Comparison of ENCODE assay signal across 9 cellular contexts in the genomic region with DNA sequence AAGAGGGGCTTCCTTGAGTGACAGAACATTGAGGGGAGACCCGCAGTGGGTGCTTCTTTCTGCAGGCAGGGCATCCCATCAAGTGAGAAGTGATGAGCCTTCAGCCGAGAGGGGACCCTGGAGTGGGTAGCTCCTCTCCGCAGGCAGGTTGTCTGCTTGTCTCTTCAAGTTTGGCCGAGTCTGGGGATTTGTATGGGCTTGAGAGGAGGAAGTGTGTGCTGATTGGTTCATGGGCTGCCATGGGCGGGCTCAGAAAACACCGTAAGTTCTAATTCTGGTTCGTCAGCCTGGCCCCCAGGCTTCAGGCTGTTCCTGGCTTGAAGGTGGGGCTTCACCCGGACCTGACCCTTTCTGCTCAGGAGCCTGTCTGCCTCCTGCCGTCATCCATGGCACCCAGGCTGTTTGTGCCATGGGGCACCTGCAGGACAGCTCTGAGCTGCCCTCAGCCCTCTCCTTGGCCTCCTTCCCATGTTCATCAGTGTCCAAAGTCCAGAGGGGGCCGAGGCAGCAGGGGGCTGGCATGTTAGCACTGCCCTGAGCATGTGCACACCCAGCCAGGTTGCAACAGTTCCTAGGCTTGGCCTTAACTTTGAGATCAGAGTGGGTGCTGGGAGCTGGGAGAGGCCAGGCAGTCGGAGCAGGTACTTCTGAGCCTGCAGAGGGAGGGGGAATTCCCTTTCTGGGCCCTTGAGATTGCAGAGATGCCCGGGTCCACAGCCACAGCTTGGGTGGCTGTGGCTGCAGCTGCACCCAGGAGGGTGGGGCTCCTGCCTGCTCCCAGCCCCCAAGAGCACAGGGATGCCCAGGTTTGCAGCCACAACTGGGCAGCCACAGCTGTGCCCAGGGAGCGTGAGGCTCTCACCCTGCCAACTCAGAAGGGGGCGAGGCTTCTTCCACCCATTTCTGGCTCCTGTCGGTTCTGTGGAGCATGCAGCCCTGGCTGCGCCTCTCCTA. TPM values are rescaled to one million over a fixed set of nuclear protein-coding genes. Genes with fewer than 3 reads are reported as not detected.
DNase-seq lines count a peak whose midpoint lies in the region; ATAC-seq and TF ChIP-seq lines count a peak whose summit lies in the region.
"Had no signal": no experiment of that assay in that cellular context is flagged by ENCODE, and none has a peak within 500 bp of the region (broad histone marks: within the 10 kb centered on the region; RNA-seq: fewer than 3 reads in every experiment).

No MANE protein-coding gene starts in this region.

- H3K36me3 ChIP-seq in H7 (replicated peaks; ENCODE audit: control insufficient read depth, insufficient read depth, low read length), result peaks cover 3% of the 10 kb centered on the region
- H3K36me3 ChIP-seq in OCI-LY1 (ENCODE audit: insufficient read depth, low read length), result peaks cover 63% of the 10 kb centered on the region

- H3K4me3 ChIP-seq in H7 (ENCODE audit: insufficient read depth, low read depth, low read length) (no peak overlapping the region), OCI-LY1 (ENCODE audit: low read depth, low read length, poor library complexity, severe bottlenecking) (peak overlapping the region; percentile 39)

- TF ChIP-seq POLR2A in erythroblast (IDR thresholded peaks at IDR 0.05; ENCODE audit: low read length), result no peak

- peak overlapping the region; percentile 52 for H3K4me2 ChIP-seq in OCI-LY1 (ENCODE audit: low read length)

- no peak overlapping the region for H3K27ac Mint-ChIP-seq in activated CD8-positive, alpha-beta memory T cell treated with anti-CD3 and anti-CD28 coated beads, Interleukin-2, amount 10 ng/mL, durations not matched to agents 7 days and 5 days

- H2AFZ ChIP-seq in OCI-LY1 (ENCODE audit: low read length), result no peak overlapping the region

- no peaks in the 10 kb centered on the region for H3K27me3 Mint-ChIP-seq in activated CD8-positive, alpha-beta memory T cell treated with anti-CD3 and anti-CD28 coated beads, Interleukin-2, amount 10 ng/mL, durations not matched to agents 7 days and 5 days

- DNase-seq in H7, result peak; percentile 31
- peak; percentile 34 for DNase-seq in myocyte (ENCODE audit: low read depth)
- DNase-seq in erythroblast (lab: John Stamatoyannopoulos, UW), result no peak
- DNase-seq in activated T-cell treated with anti-CD3 and anti-CD28 coated beads, Interleukin-2, amount 50 U/mL, for 1 hour, result no peak
- DNase-seq in activated CD8-positive, alpha-beta memory T cell treated with anti-CD3 and anti-CD28 coated beads, Interleukin-2, amount 10 ng/mL, durations not matched to agents 7 days and 5 days, result no peak
- DNase-seq: NCI-H526 had no signal

- no peaks in the 10 kb centered on the region for H4K20me1 ChIP-seq in OCI-LY1 (ENCODE audit: insufficient read depth, low read length)

- H3K79me2 ChIP-seq in OCI-LY1 (ENCODE audit: insufficient read depth, low read length), result no peaks in the 10 kb centered on the region

- CTCF ChIA-PET in activated CD8-positive, alpha-beta memory T cell treated with anti-CD3 and anti-CD28 coated beads, Interleukin-2, amount 10 ng/mL, durations not matched to agents 7 days and 5 days (lab: Charles Lee), result interaction anchor here (1.0 to 6.9 kb wide), 2 partner anchors 12 to 576 kb away, joined by 3 to 38 read pairs; a partner anchor contains a TSS

- no peaks in the 10 kb centered on the region for H3K9me2 ChIP-seq in OCI-LY1 (ENCODE audit: low read depth, low read length)

- H3K4me3 Mint-ChIP-seq in activated CD8-positive, alpha-beta memory T cell treated with anti-CD3 and anti-CD28 coated beads, Interleukin-2, amount 10 ng/mL, durations not matched to agents 7 days and 5 days, result no peak overlapping the region

- peaks cover 22% of the 10 kb centered on the region for H3K4me1 Mint-ChIP-seq in activated CD8-positive, alpha-beta memory T cell treated with anti-CD3 and anti-CD28 coated beads, Interleukin-2, amount 10 ng/mL, durations not matched to agents 7 days and 5 days

- H3K4me1 ChIP-seq in OCI-LY1 (ENCODE audit: insufficient read depth, low read length, severe bottlenecking), result peaks cover 20% of the 10 kb centered on the region

- peak overlapping the region; percentile 38; the same call in 1 of the 2 replicates for H3K9ac ChIP-seq in OCI-LY1 (ENCODE audit: low read length)

- peak; percentile 52 for ATAC-seq in GM18861 (IDR thresholded peaks at IDR 0.05; ENCODE audit: unreplicated experiment)
- ATAC-seq in HG03196 (IDR thresholded peaks at IDR 0.05; ENCODE audit: unreplicated experiment), result no peak
- no peak for ATAC-seq in activated CD8-positive, alpha-beta memory T cell treated with anti-CD3 and anti-CD28 coated beads, Interleukin-2, amount 10 ng/mL, durations not matched to agents 7 days and 5 days

- no peaks in the 10 kb centered on the region for H3K27me3 ChIP-seq in H7 (ENCODE audit: control insufficient read depth, insufficient read depth, low read length)
- no peaks in the 10 kb centered on the region for H3K27me3 ChIP-seq in OCI-LY1 (ENCODE audit: insufficient read depth, low read length)

- H3K9me3 ChIP-seq in OCI-LY1 (ENCODE audit: low read length), result no peaks in the 10 kb centered on the region

- peak overlapping the region; percentile 57 for H3K27ac ChIP-seq in OCI-LY1 (ENCODE audit: low read depth, low read length, poor library complexity, severe bottlenecking)

- H3K9me3 Mint-ChIP-seq in activated CD8-positive, alpha-beta memory T cell treated with anti-CD3 and anti-CD28 coated beads, Interleukin-2, amount 10 ng/mL, durations not matched to agents 7 days and 5 days (ENCODE audit: low read depth), result no peaks in the 10 kb centered on the region

- H3F3A ChIP-seq in OCI-LY1 (ENCODE audit: insufficient read depth, low read length), result no peaks in the 10 kb centered on the region

- no peak for TF ChIP-seq CTCF in OCI-LY1 (IDR thresholded peaks at IDR 0.05; ENCODE audit: low read length)

- H3K36me3 Mint-ChIP-seq in activated CD8-positive, alpha-beta memory T cell treated with anti-CD3 and anti-CD28 coated beads, Interleukin-2, amount 10 ng/mL, durations not matched to agents 7 days and 5 days, result peaks cover 40% of the 10 kb centered on the region

RNA-seq across cellular contexts. Expression of a gene that starts 13.5 kb away (rescaled TPM):
- total RNA-seq in H7 (2014; rRNA removed; shearing (Covaris generic)), result 63.1 and 67.6 TPM in 2 replicates
- 14.8 and 15.6 TPM in 2 replicates for total RNA-seq in myocyte
- polyA plus RNA-seq in myocyte (2012), result 9.9 TPM
- 10 to 100 TPM; 72.0 to 76.9 TPM for total RNA-seq in activated CD8-positive, alpha-beta memory T cell treated with anti-CD3 and anti-CD28 coated beads, Interleukin-2, amount 10 ng/mL, durations not matched to agents 7 days and 5 days

RNA-seq across cellular contexts. Expression of a gene that starts 13.8 kb away (rescaled TPM):
- 10.1 and 15.4 TPM in 2 replicates for total RNA-seq in H7 (2014; rRNA removed; shearing (Covaris generic))
- 12.0 and 12.2 TPM in 2 replicates for total RNA-seq in myocyte
- 5.4 TPM for polyA plus RNA-seq in myocyte (2012)
- total RNA-seq in activated CD8-positive, alpha-beta memory T cell treated with anti-CD3 and anti-CD28 coated beads, Interleukin-2, amount 10 ng/mL, durations not matched to agents 7 days and 5 days, result 10 to 100 TPM; 22.3 to 26.3 TPM

Comparison
In these comparisons a context has a peak if more than half of its experiments do, and no peak if none do; other contexts are left out.
1. DNase-seq: peak in H7 (single experiment) and myocyte (single experiment); none in erythroblast (0 of 2), activated T-cell treated with anti-CD3 and anti-CD28 coated beads, Interleukin-2, amount 50 U/mL, for 1 hour (single experiment) and activated CD8-positive, alpha-beta memory T cell treated with anti-CD3 and anti-CD28 coated beads, Interleukin-2, amount 10 ng/mL, durations not matched to agents 7 days and 5 days (single experiment).